Comparison of ENCODE assay signal across 8 cellular contexts in the genomic region with DNA sequence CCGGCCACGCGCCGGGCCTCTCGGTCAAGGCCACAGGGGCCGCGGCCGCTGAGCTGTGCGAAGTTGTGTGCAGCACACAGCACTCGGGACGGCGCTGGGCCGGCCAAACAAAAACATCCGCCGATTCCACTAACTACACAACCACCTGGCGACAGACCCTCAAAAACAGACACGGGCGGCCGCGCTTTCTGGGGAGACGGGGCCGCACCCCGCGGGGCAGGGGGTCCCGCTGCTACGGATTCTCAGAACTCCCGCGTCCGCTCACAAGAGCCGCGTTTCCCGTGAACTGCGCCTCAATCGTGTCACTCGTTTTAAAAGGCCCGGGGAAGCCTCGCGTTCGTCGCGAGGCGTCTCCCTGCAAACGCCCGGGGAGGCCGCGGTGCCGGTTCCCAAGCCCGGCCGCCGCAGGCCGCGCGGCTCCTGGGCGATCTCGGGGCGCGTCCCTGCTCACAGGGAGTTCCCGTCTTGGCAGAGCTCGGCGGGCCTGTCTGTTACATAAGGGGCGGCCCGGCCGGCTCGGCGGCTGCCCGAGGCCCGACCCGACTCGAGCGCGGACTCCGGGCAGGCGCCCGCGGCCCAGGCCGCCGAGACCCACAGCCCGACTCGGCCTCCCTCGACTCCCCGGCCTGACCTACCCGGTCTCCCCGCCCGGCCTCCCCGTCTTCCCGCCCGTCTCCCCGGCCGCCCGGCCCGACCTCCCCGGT. TPM values are rescaled to one million over a fixed set of nuclear protein-coding genes. Genes with fewer than 3 reads are reported as not detected.
DNase-seq lines count a peak whose midpoint lies in the region; ATAC-seq and TF ChIP-seq lines count a peak whose summit lies in the region.

No MANE protein-coding gene starts in this region.

- H3K9me3 ChIP-seq in neutrophil = no peaks in the 10 kb centered on the region

- TF ChIP-seq CTCF in Calu3 (IDR thresholded peaks at IDR 0.05; ENCODE audit: unreplicated experiment) (no peak), HL-60 (IDR thresholded peaks at IDR 0.05; ENCODE audit: insufficient read depth, low read length) (no peak), foreskin keratinocyte (conservative IDR thresholded peaks at IDR 0.05) (no peak), neutrophil (IDR thresholded peaks at IDR 0.05) (no peak)

- intact Hi-C loops in Calu3 (cut with micrococcal nuclease; ENCODE audit: unreplicated experiment) = loop anchor here (2.0 kb wide), 1 partner anchor 50 kb away; no protein-coding TSS in a partner anchor
- intact Hi-C loops in activated T-helper 1 cell treated with anti-CD3 and anti-CD28 coated beads, Interleukin-12 subunit alpha, Interleukin-12 subunit beta, Interleukin-2, Interleukin-4 antibody, amounts not matched to agents 30 ng/mL and 10 ng/mL and 1 ng/mL, durations not matched to agents 14 hours and 24 hours and 36 hours (cut with micrococcal nuclease) = loop anchor here (1.0 to 5.0 kb wide), 6 partner anchors 13 to 91 kb away; a partner anchor contains a TSS

- H3K4me3 Mint-ChIP-seq in Calu3 (ENCODE audit: low read depth, unreplicated experiment) = peak overlapping the region; percentile 85
- H3K4me3 Mint-ChIP-seq in activated T-helper 1 cell treated with anti-CD3 and anti-CD28 coated beads, Interleukin-12 subunit alpha, Interleukin-12 subunit beta, Interleukin-2, Interleukin-4 antibody, amounts not matched to agents 30 ng/mL and 10 ng/mL and 1 ng/mL, durations not matched to agents 14 hours and 24 hours and 36 hours = peak overlapping the region; percentile 92

- H3K27me3 ChIP-seq in HL-60 (ENCODE audit: insufficient read depth, poor library complexity, severe bottlenecking) = no peaks in the 10 kb centered on the region
- H3K27me3 ChIP-seq in foreskin keratinocyte = no peaks in the 10 kb centered on the region
- H3K27me3 ChIP-seq in neutrophil = no peaks in the 10 kb centered on the region

- peak; percentile 36 for ATAC-seq in foreskin keratinocyte
- ATAC-seq in HG03025 (IDR thresholded peaks at IDR 0.05; ENCODE audit: low FRiP score, unreplicated experiment) = no peak

- in situ Hi-C loops in KBM-7 (cut with MboI; ENCODE audit: low pct_unique_long_range_greater_than_20kb, low sequenced_read_pairs) = no loop called here

- peaks cover 70% of the 10 kb centered on the region for H3K36me3 Mint-ChIP-seq in Calu3 (ENCODE audit: insufficient read depth, unreplicated experiment)
- H3K36me3 Mint-ChIP-seq in activated T-helper 1 cell treated with anti-CD3 and anti-CD28 coated beads, Interleukin-12 subunit alpha, Interleukin-12 subunit beta, Interleukin-2, Interleukin-4 antibody, amounts not matched to agents 30 ng/mL and 10 ng/mL and 1 ng/mL, durations not matched to agents 14 hours and 24 hours and 36 hours (ENCODE audit: low read depth) = peaks cover 26% of the 10 kb centered on the region

- H3K4me1 Mint-ChIP-seq in Calu3 (ENCODE audit: low read depth, unreplicated experiment) = peaks cover 13% of the 10 kb centered on the region
- H3K4me1 Mint-ChIP-seq in activated T-helper 1 cell treated with anti-CD3 and anti-CD28 coated beads, Interleukin-12 subunit alpha, Interleukin-12 subunit beta, Interleukin-2, Interleukin-4 antibody, amounts not matched to agents 30 ng/mL and 10 ng/mL and 1 ng/mL, durations not matched to agents 14 hours and 24 hours and 36 hours (ENCODE audit: low read depth) = peaks cover 48% of the 10 kb centered on the region

- peak overlapping the region; percentile 80 for H3K27ac ChIP-seq in HL-60 (replicated peaks)
- H3K27ac ChIP-seq in foreskin keratinocyte = peak overlapping the region; percentile 77
- peak overlapping the region; percentile 86 for H3K27ac ChIP-seq in neutrophil

- no TSS peak for BruUV-seq in Calu3 (replicated peaks; lab: Mats Ljungman, UMichigan)

- CTCF ChIA-PET in Calu3 (lab: Charles Lee) = no interaction called here

- no peaks in the 10 kb centered on the region for H3K27me3 Mint-ChIP-seq in Calu3 (ENCODE audit: unreplicated experiment)
- no peaks in the 10 kb centered on the region for H3K27me3 Mint-ChIP-seq in activated T-helper 1 cell treated with anti-CD3 and anti-CD28 coated beads, Interleukin-12 subunit alpha, Interleukin-12 subunit beta, Interleukin-2, Interleukin-4 antibody, amounts not matched to agents 30 ng/mL and 10 ng/mL and 1 ng/mL, durations not matched to agents 14 hours and 24 hours and 36 hours (ENCODE audit: insufficient read depth)

- H3K4me1 ChIP-seq in foreskin keratinocyte (peaks cover 8% of the 10 kb centered on the region), neutrophil (ENCODE audit: control insufficient read depth in 1 of 2, insufficient read depth in 1 of 2, low read depth in 1 of 2, low read length in 1 of 2) (peaks cover 20 to 26% of the 10 kb centered on the region in 2 experiments)

- DNase-seq in Calu3 (peak; percentile 27), HL-60 (ENCODE audit: low read depth in 1 of 2, low spot score in 1 of 2) (no peak), foreskin keratinocyte (peak in 1 of 2 donors; percentile 16), KBM-7 (no peak), SK-N-DZ (ENCODE audit: low spot score) (no peak)
- DNase-seq in activated T-helper 1 cell treated with anti-CD3 and anti-CD28 coated beads, Interleukin-12 subunit alpha, Interleukin-12 subunit beta, Interleukin-2, Interleukin-4 antibody, amounts not matched to agents 30 ng/mL and 10 ng/mL and 1 ng/mL, durations not matched to agents 14 hours and 24 hours and 36 hours (ENCODE audit: low spot score) = peak; percentile 29

- H3K4me3 ChIP-seq in HL-60 (replicated peaks; ENCODE audit: insufficient read depth, low read length) (peak overlapping the region; percentile 79), neutrophil (ENCODE audit: low read depth in 1 of 2, low read length in 1 of 2) (peak overlapping the region; percentile 75 to 76)

- H3K9me3 Mint-ChIP-seq in Calu3 (ENCODE audit: low read depth, unreplicated experiment) = peaks cover 6% of the 10 kb centered on the region
- H3K9me3 Mint-ChIP-seq in activated T-helper 1 cell treated with anti-CD3 and anti-CD28 coated beads, Interleukin-12 subunit alpha, Interleukin-12 subunit beta, Interleukin-2, Interleukin-4 antibody, amounts not matched to agents 30 ng/mL and 10 ng/mL and 1 ng/mL, durations not matched to agents 14 hours and 24 hours and 36 hours = peaks cover 10% of the 10 kb centered on the region

- peaks cover 23% of the 10 kb centered on the region for H3K36me3 ChIP-seq in neutrophil

- peak overlapping the region; percentile 71 for H3K27ac Mint-ChIP-seq in Calu3 (ENCODE audit: unreplicated experiment)
- peak overlapping the region; percentile 92 for H3K27ac Mint-ChIP-seq in activated T-helper 1 cell treated with anti-CD3 and anti-CD28 coated beads, Interleukin-12 subunit alpha, Interleukin-12 subunit beta, Interleukin-2, Interleukin-4 antibody, amounts not matched to agents 30 ng/mL and 10 ng/mL and 1 ng/mL, durations not matched to agents 14 hours and 24 hours and 36 hours

RNA-seq across cellular contexts. Expression of a gene that starts 0.9 kb away (rescaled TPM):
- total RNA-seq in Calu3 (2022) (38.8 and 41.4 TPM in 2 replicates), foreskin keratinocyte (16.8 and 18.8 TPM in 2 replicates)
- 45.5 and 46.8 TPM in 2 replicates for total RNA-seq in activated T-helper 1 cell treated with anti-CD3 and anti-CD28 coated beads, Interleukin-12 subunit alpha, Interleukin-12 subunit beta, Interleukin-2, Interleukin-4 antibody, amounts not matched to agents 30 ng/mL and 10 ng/mL and 1 ng/mL, durations not matched to agents 14 hours and 24 hours and 36 hours
- polyA plus RNA-seq in foreskin keratinocyte = 7.6 and 8.5 TPM in 2 replicates
- 32.5 and 43.0 TPM in 2 replicates for polyA plus RNA-seq in SK-N-DZ (2014; cell fraction: cytosol; rRNA removed)
- 51.0 and 58.3 TPM in 2 replicates for polyA plus RNA-seq in SK-N-DZ (2014; cell fraction: nucleus; rRNA removed)

RNA-seq across cellular contexts. Expression of a gene that starts 26.9 kb away (rescaled TPM):
- total RNA-seq in Calu3 (2022) (28.1 and 30.0 TPM in 2 replicates), foreskin keratinocyte (17.0 and 17.8 TPM in 2 replicates)
- 19.4 and 20.9 TPM in 2 replicates for total RNA-seq in activated T-helper 1 cell treated with anti-CD3 and anti-CD28 coated beads, Interleukin-12 subunit alpha, Interleukin-12 subunit beta, Interleukin-2, Interleukin-4 antibody, amounts not matched to agents 30 ng/mL and 10 ng/mL and 1 ng/mL, durations not matched to agents 14 hours and 24 hours and 36 hours
- 4.8 and 5.5 TPM in 2 replicates for polyA plus RNA-seq in foreskin keratinocyte
- 18.6 and 24.1 TPM in 2 replicates for polyA plus RNA-seq in SK-N-DZ (2014; cell fraction: cytosol; rRNA removed)
- 11.3 and 17.6 TPM in 2 replicates for polyA plus RNA-seq in SK-N-DZ (2014; cell fraction: nucleus; rRNA removed)

Comparison
In these comparisons a context has a peak if more than half of its experiments do, and no peak if none do; other contexts are left out.
1. DNase-seq: peak in Calu3 (single experiment) and activated T-helper 1 cell treated with anti-CD3 and anti-CD28 coated beads, Interleukin-12 subunit alpha, Interleukin-12 subunit beta, Interleukin-2, Interleukin-4 antibody, amounts not matched to agents 30 ng/mL and 10 ng/mL and 1 ng/mL, durations not matched to agents 14 hours and 24 hours and 36 hours (single experiment); none in HL-60 (0 of 2), KBM-7 (single experiment) and SK-N-DZ (single experiment).
2. Peak in every context shown above with its lines, with median percentiles within 50 percentile points of each other: H3K27ac ChIP-seq.